Comparison of ENCODE assay signal across 22 cellular contexts in genomic region chr7:4783292-4783652, GRCh38. TPM values are rescaled to one million over a fixed set of nuclear protein-coding genes. Genes with fewer than 3 reads are reported as not detected.
DNase-seq lines count a peak whose midpoint lies in the region; ATAC-seq and TF ChIP-seq lines count a peak whose summit lies in the region.
"Had no signal": no experiment of that assay in that cellular context is flagged by ENCODE, and none has a peak within 500 bp of the region (broad histone marks: within the 10 kb centered on the region; RNA-seq: fewer than 3 reads in every experiment).

No MANE protein-coding gene starts in this region.

- no peak for DNase-seq in cardiac muscle cell (ENCODE audit: low read depth in 1 of 2, low spot score in 1 of 2)
- no peak for DNase-seq in heart right ventricle
- no peak for DNase-seq in caudate nucleus (lab: John Stamatoyannopoulos, UW)
- peak; percentile 67 for DNase-seq in spleen
- no peak for DNase-seq in HFFc6
- no peak for DNase-seq in cerebellar nuclear complex (lab: John Stamatoyannopoulos, UW)
- DNase-seq: Caco-2; CD4-positive, CD25-positive, alpha-beta regulatory T cell; DMS 273 treated with DMSO at 0.1 percent for 48 hours; DMS79; EL; GDM1; H9 had no signal

- WGBS in heart right ventricle, 2 donors, result 90 to 91% methylated on average over 16 of the region's 16 CpGs
- 86 to 95% (median 93%) methylated on average over 8 to 16 of the region's 16 CpGs for WGBS in spleen, 5 donors

- no peaks in the 10 kb centered on the region; the same call in 1 of the 2 replicates for H3K27me3 Mint-ChIP-seq in HFFc6 (ENCODE audit: insufficient read depth)
- H3K27me3 Mint-ChIP-seq: B cell; CD4-positive, CD25-positive, alpha-beta regulatory T cell had no signal

- ATAC-seq in heart right ventricle (no peak), GM21737 (IDR thresholded peaks at IDR 0.05; ENCODE audit: unreplicated experiment) (no peak)
- ATAC-seq: CD8-positive, alpha-beta T cell; GM12878; GM23338; HCT116 had no signal

- peaks cover 2% of the 10 kb centered on the region for H3K4me1 Mint-ChIP-seq in HFFc6 (ENCODE audit: low read depth)
- H3K4me1 Mint-ChIP-seq: GM23338, H9 had no signal

- H3K9me3 ChIP-seq in cardiac muscle cell (ENCODE audit: low read depth), result no peaks in the 10 kb centered on the region
- no peaks in the 10 kb centered on the region for H3K9me3 ChIP-seq in heart right ventricle
- no peaks in the 10 kb centered on the region for H3K9me3 ChIP-seq in spleen
- H3K9me3 ChIP-seq: BLaER1, Caco-2 had no signal

- no peak for TF ChIP-seq POLR2A in spleen (IDR thresholded peaks at IDR 0.05)

- intact Hi-C loops in heart right ventricle (cut with DNase I) (no loop called here), spleen (cut with DNase I; ENCODE audit: low total_unique reads) (no loop called here)

- H3K4me1 ChIP-seq in cardiac muscle cell (ENCODE audit: low read depth), result peaks cover 9% of the 10 kb centered on the region
- peaks cover 0 to 13% (median 1%) of the 10 kb centered on the region in 9 donors for H3K4me1 ChIP-seq in heart right ventricle
- H3K4me1 ChIP-seq in spleen, result peaks cover 0 to 20% (median 6%) of the 10 kb centered on the region in 6 donors
- H3K4me1 ChIP-seq: BLaER1, Caco-2 had no signal

- no peak for TF ChIP-seq CTCF in cardiac muscle cell (IDR thresholded peaks at IDR 0.05; ENCODE audit: low read depth, low read length)
- no peak for TF ChIP-seq CTCF in heart right ventricle (IDR thresholded peaks at IDR 0.05)
- no peak for TF ChIP-seq CTCF in spleen (IDR thresholded peaks at IDR 0.05 in 8 of 11, conservative IDR thresholded peaks at IDR 0.05 in 3 of 11)
- no peak for TF ChIP-seq CTCF in HFFc6 (IDR thresholded peaks at IDR 0.05)

- H3K27ac ChIP-seq in cardiac muscle cell (peak overlapping the region; percentile 54), heart right ventricle (no peak overlapping the region), caudate nucleus (ENCODE audit: low read depth, low read length) (peak overlapping the region; percentile 67), spleen (no peak overlapping the region)
- H3K27ac ChIP-seq: 22Rv1, BLaER1, C4-2B had no signal

- no peak overlapping the region for H3K27ac Mint-ChIP-seq in HFFc6
- H3K27ac Mint-ChIP-seq: B cell; CD4-positive, CD25-positive, alpha-beta regulatory T cell; CD8-positive, alpha-beta T cell; GM23338; H9 had no signal

- no peaks in the 10 kb centered on the region for H3K9me3 Mint-ChIP-seq in HFFc6
- H3K9me3 Mint-ChIP-seq: CD4-positive, CD25-positive, alpha-beta regulatory T cell; CD8-positive, alpha-beta T cell; GM23338; H9 had no signal

- H3K27me3 ChIP-seq in cardiac muscle cell (no peaks in the 10 kb centered on the region), heart right ventricle (no peaks in the 10 kb centered on the region), spleen (replicated peaks in 1 of 7) (no peaks in the 10 kb centered on the region)
- H3K27me3 ChIP-seq: BLaER1 had no signal

- H3K4me3 Mint-ChIP-seq in HFFc6, result no peak overlapping the region
- H3K4me3 Mint-ChIP-seq: B cell; CD4-positive, CD25-positive, alpha-beta regulatory T cell; CD8-positive, alpha-beta T cell; GM23338; H9 had no signal

- peaks cover 12% of the 10 kb centered on the region for H3K36me3 ChIP-seq in cardiac muscle cell
- H3K36me3 ChIP-seq in heart right ventricle, result peaks cover 0 to 89% (median 61%) of the 10 kb centered on the region in 9 donors
- peaks cover 7 to 92% (median 84%) of the 10 kb centered on the region in 6 donors for H3K36me3 ChIP-seq in spleen

- H3K36me3 Mint-ChIP-seq in HFFc6 (ENCODE audit: low read depth), result peaks cover 7% of the 10 kb centered on the region; the same call in 1 of the 2 replicates

- H3K4me3 ChIP-seq in cardiac muscle cell (no peak overlapping the region), heart right ventricle (no peak overlapping the region), spleen (no peak overlapping the region)
- H3K4me3 ChIP-seq: BLaER1, GM12878, GM23338 had no signal

RNA-seq across cellular contexts. Expression of gene AP5Z1, which starts 7.8 kb away (rescaled TPM):
- total RNA-seq in cardiac muscle cell (21.1 and 22.1 TPM in 2 replicates), heart right ventricle (10 to 100 TPM in 7 of 10 donors, 1 to 10 TPM in 3; 8.5 to 16.7 (median 12.4) TPM), spleen (10 to 100 TPM; 39.3 to 72.7 (median 62.8) TPM)
- polyA plus RNA-seq in cardiac muscle cell (22.6 and 23.9 TPM in 2 replicates), heart right ventricle (10 to 100 TPM; 20.0 to 30.9 TPM), spleen (100 to 1,000 TPM in 2 of 3 donors, 10 to 100 TPM in 1; 62.9 to 156 (median 139) TPM)
- 10 to 100 TPM; 39.8 to 50.4 (median 42.1) TPM for total RNA-seq in HFFc6 (2021; fragmentation: NEBNext Ultra II Directional; extraction: Animal tissue kit (Norgen Biotek cat#: 25700))

Comparison
In these comparisons a context has a peak if more than half of its experiments do, and no peak if none do; other contexts are left out.
1. H3K27ac ChIP-seq: peak in cardiac muscle cell (single experiment) and caudate nucleus (single experiment); none in heart right ventricle (0 of 10) and spleen (0 of 8).